In genomic region chr1:156367386-156368156, GRCh38 we compare ENCODE assay signal across 18 cellular contexts. TPM values are rescaled to one million over a fixed set of nuclear protein-coding genes. Genes with fewer than 3 reads are reported as not detected.
DNase-seq lines count a peak whose midpoint lies in the region; ATAC-seq, FAIRE-seq and TF ChIP-seq lines count a peak whose summit lies in the region.
"Had no signal": no experiment of that assay in that cellular context is flagged by ENCODE, and none has a peak within 500 bp of the region (broad histone marks: within the 10 kb centered on the region; RNA-seq: fewer than 3 reads in every experiment).

No MANE protein-coding gene starts in this region.

- H2BK12ac ChIP-seq in trophoblast cell (ENCODE audit: low read length), result peak overlapping the region; percentile 93

- H3K27me3 Mint-ChIP-seq in astrocyte (ENCODE audit: low read depth, unreplicated experiment), result peaks cover 58% of the 10 kb centered on the region
- H3K27me3 Mint-ChIP-seq in MCF 10A (ENCODE audit: insufficient read depth, unreplicated experiment), result peaks cover 32% of the 10 kb centered on the region

- H3K14ac ChIP-seq in trophoblast cell (ENCODE audit: low read length), result peak overlapping the region; percentile 88

- peaks cover 16% of the 10 kb centered on the region for H3K9me3 Mint-ChIP-seq in astrocyte (ENCODE audit: unreplicated experiment)
- no peaks in the 10 kb centered on the region for H3K9me3 Mint-ChIP-seq in MCF 10A (ENCODE audit: unreplicated experiment)

- no peaks in the 10 kb centered on the region for H3K36me3 ChIP-seq in HEK293 (ENCODE audit: control insufficient read depth in 2 of 2, insufficient read depth in 1 of 2, low read length in 2 of 2)
- no peaks in the 10 kb centered on the region for H3K36me3 ChIP-seq in astrocyte (ENCODE audit: insufficient read depth, low read length)
- H3K36me3 ChIP-seq in kidney (ENCODE audit: control insufficient read depth in 1 of 2, insufficient read depth in 2 of 2, low read length in 2 of 2), result no peaks in the 10 kb centered on the region
- peaks cover 0 to 6% of the 10 kb centered on the region in 2 experiments for H3K36me3 ChIP-seq in trophoblast cell (ENCODE audit: control insufficient read depth in 1 of 2, insufficient read depth in 2 of 2, low read length in 2 of 2)
- H3K36me3 ChIP-seq in effector memory CD4-positive, alpha-beta T cell (ENCODE audit: control insufficient read depth, insufficient read depth, low read length), result no peaks in the 10 kb centered on the region
- H3K36me3 ChIP-seq: MG63 had no signal

- intact Hi-C loops in kidney (cut with DNase I) (no loop called here), MCF 10A (cut with micrococcal nuclease) (no loop called here)

- H2BK5ac ChIP-seq in trophoblast cell (ENCODE audit: low read depth, low read length, poor library complexity), result peak overlapping the region; percentile 96

- H3K27me3 ChIP-seq in astrocyte (ENCODE audit: insufficient read depth, low read length), result peaks cover 21% of the 10 kb centered on the region
- H3K27me3 ChIP-seq in trophoblast cell (ENCODE audit: insufficient read depth, low read length), result no peaks in the 10 kb centered on the region
- peaks cover 22% of the 10 kb centered on the region for H3K27me3 ChIP-seq in effector memory CD4-positive, alpha-beta T cell (replicated peaks; ENCODE audit: control insufficient read depth, insufficient read depth, low read length, poor library complexity, severe bottlenecking)

- CTCF ChIA-PET in HEK293 (lab: Yijun Ruan, JAX) (interaction anchor here (0.8 kb wide), 1 partner anchor 11 kb away, joined by 4 read pairs; no protein-coding TSS in a partner anchor), MCF 10A (lab: Yijun Ruan, JAX) (interaction anchor here (1.1 to 10.3 kb wide), 4 partner anchors 9 to 241 kb away, joined by 5 to 121 read pairs (median 6); no protein-coding TSS in a partner anchor)

- H2BK120ac ChIP-seq in trophoblast cell (ENCODE audit: insufficient read depth, low read length, poor library complexity), result peak overlapping the region; percentile 94

- H3K27ac Mint-ChIP-seq in astrocyte (ENCODE audit: unreplicated experiment) (no peak overlapping the region), MCF 10A (ENCODE audit: low read depth, unreplicated experiment) (no peak overlapping the region)
- H3K27ac Mint-ChIP-seq: CD4-positive, CD25-positive, alpha-beta regulatory T cell had no signal

- H3K36me3 Mint-ChIP-seq in astrocyte (ENCODE audit: low read depth, unreplicated experiment), result peaks cover 13% of the 10 kb centered on the region
- no peaks in the 10 kb centered on the region for H3K36me3 Mint-ChIP-seq in MCF 10A (ENCODE audit: insufficient read depth, unreplicated experiment)
- H3K36me3 Mint-ChIP-seq: CD4-positive, CD25-positive, alpha-beta regulatory T cell had no signal

- H3K23ac ChIP-seq in trophoblast cell (ENCODE audit: low read length), result no peak overlapping the region

- no CpG with 5 or more reads among the region's 9 CpGs for WGBS in trophoblast cell (ENCODE audit: extremely low coverage, insufficient coverage, insufficient read length)

- H4K91ac ChIP-seq in trophoblast cell (ENCODE audit: low read depth, low read length), result peak overlapping the region; percentile 88

- peak overlapping the region; percentile 74 for H2AK5ac ChIP-seq in trophoblast cell (ENCODE audit: low read length)

- H3K4me1 ChIP-seq in HEK293 (ENCODE audit: control insufficient read depth, insufficient read depth, low read length) (no peaks in the 10 kb centered on the region), astrocyte (ENCODE audit: insufficient read depth, low read length) (peaks cover 8% of the 10 kb centered on the region), kidney (ENCODE audit: control insufficient read depth in 1 of 2, insufficient read depth in 1 of 2, low read depth in 1 of 2, low read length in 2 of 2) (peaks cover 13 to 15% of the 10 kb centered on the region in 2 donors), trophoblast cell (ENCODE audit: control insufficient read depth in 1 of 2, insufficient read depth in 2 of 2, low read length in 2 of 2) (peaks cover 35 to 36% of the 10 kb centered on the region in 2 experiments)
- H3K4me1 ChIP-seq in effector memory CD4-positive, alpha-beta T cell (ENCODE audit: control insufficient read depth, insufficient read depth, low read length, poor library complexity, severe bottlenecking), result peaks cover 3% of the 10 kb centered on the region

- H3K4me3 ChIP-seq in HEK293 (ENCODE audit: low read depth, low read length) (no peak overlapping the region), astrocyte (ENCODE audit: insufficient read depth, low read depth, low read length) (no peak overlapping the region), kidney (ENCODE audit: low read length in 2 of 2) (peak overlapping the region in 1 of 2 donors; percentile 17), trophoblast cell (ENCODE audit: low read depth, low read length) (no peak overlapping the region)
- H3K4me3 ChIP-seq in effector memory CD4-positive, alpha-beta T cell (ENCODE audit: insufficient read depth, low read depth, low read length, poor library complexity, severe bottlenecking), result no peak overlapping the region
- H3K4me3 ChIP-seq: GM23248, MG63 had no signal

- no peak overlapping the region for H3K27ac ChIP-seq in HEK293 (ENCODE audit: extremely low read depth, low read depth, low read length)
- no peak overlapping the region for H3K27ac ChIP-seq in astrocyte (ENCODE audit: low read depth, low read length)
- H3K27ac ChIP-seq in kidney (ENCODE audit: low read depth in 2 of 2, low read length in 2 of 2), result peak overlapping the region; percentile 55 to 70
- H3K27ac ChIP-seq in trophoblast cell (ENCODE audit: low read depth, low read length), result peak overlapping the region; percentile 84
- no peak overlapping the region for H3K27ac ChIP-seq in effector memory CD4-positive, alpha-beta T cell (ENCODE audit: insufficient read depth, low read length, poor library complexity, severe bottlenecking)
- H3K27ac ChIP-seq: GM23248 had no signal

- H3K79me1 ChIP-seq in trophoblast cell (ENCODE audit: low read length), result peaks cover 27% of the 10 kb centered on the region

- H3K9me3 ChIP-seq in HEK293 (ENCODE audit: control insufficient read depth, insufficient read depth, low read depth, low read length) (no peaks in the 10 kb centered on the region), astrocyte (ENCODE audit: insufficient read depth, low read depth, low read length) (no peaks in the 10 kb centered on the region), kidney (ENCODE audit: control insufficient read depth in 1 of 2, low read length in 2 of 2) (no peaks in the 10 kb centered on the region), trophoblast cell (ENCODE audit: insufficient read depth, low read depth, low read length) (peaks cover 3% of the 10 kb centered on the region)
- H3K9me3 ChIP-seq in effector memory CD4-positive, alpha-beta T cell (ENCODE audit: control insufficient read depth, low read length), result no peaks in the 10 kb centered on the region
- H3K9me3 ChIP-seq: MG63 had no signal

- DNase-seq in astrocyte (ENCODE audit: low read depth) (no peak), kidney (no peak), trophoblast cell (no peak), MCF 10A (ENCODE audit: unreplicated experiment) (no peak), NCI-H146 treated with DMSO at 0.1 percent for 48 hours (lab: John Stamatoyannopoulos, UW; ENCODE audit: unreplicated experiment) (no peak)
- DNase-seq in effector memory CD4-positive, alpha-beta T cell, result no peak
- DNase-seq: CD4-positive, CD25-positive, alpha-beta regulatory T cell; DMS53; MG63; NCI-H1092; NCI-H146; NCI-H2081 treated with DMSO at 0.1 percent for 48 hours; NCI-H2227 treated with DMSO at 0.1 percent for 48 hours; NCI-H524; SHP77 had no signal

- ATAC-seq in activated CD4-positive, CD25-positive, alpha-beta regulatory T cell treated with anti-CD3 and anti-CD28 coated beads, Interleukin-2, amount 50 U/mL, for 24 hours, result no peak

- H3K9ac ChIP-seq in astrocyte (ENCODE audit: low read length) (no peak overlapping the region), kidney (ENCODE audit: low read length in 2 of 2) (peak overlapping the region in 1 of 2 donors; percentile 19), trophoblast cell (ENCODE audit: low read length) (no peak overlapping the region)
- H3K9ac ChIP-seq: GM23248 had no signal

- peak overlapping the region; percentile 60 for H3K4ac ChIP-seq in trophoblast cell (ENCODE audit: low read depth, low read length)

- peak overlapping the region; percentile 88 for H3K18ac ChIP-seq in trophoblast cell (ENCODE audit: low read length)

- TF ChIP-seq CTCF in HEK293 (tag by site-specific recombination; IDR thresholded peaks at IDR 0.05), result no peak
- TF ChIP-seq CTCF in astrocyte (IDR thresholded peaks at IDR 0.05; ENCODE audit: insufficient read depth, low read depth, low read length), result no peak
- no peak for TF ChIP-seq CTCF in kidney (IDR thresholded peaks at IDR 0.05; ENCODE audit: borderline replicate concordance, extremely low read depth, insufficient read depth)
- no peak for TF ChIP-seq CTCF in MCF 10A (IDR thresholded peaks at IDR 0.05; ENCODE audit: unreplicated experiment)

- H2AFZ ChIP-seq in astrocyte (ENCODE audit: low read depth, low read length) (no peak overlapping the region), trophoblast cell (ENCODE audit: insufficient read depth, low read length, poor library complexity) (peak overlapping the region; percentile 38)
- H2AFZ ChIP-seq: GM23248 had no signal

- H3K4me1 Mint-ChIP-seq in astrocyte (ENCODE audit: low read depth, unreplicated experiment) (peaks cover 12% of the 10 kb centered on the region), MCF 10A (ENCODE audit: insufficient read depth, unreplicated experiment) (no peaks in the 10 kb centered on the region)

- FAIRE-seq in astrocyte (lab: Jason Lieb, UNC) (no peak), kidney (lab: Jason Lieb, UNC) (no peak)

- H4K8ac ChIP-seq in trophoblast cell (ENCODE audit: low read depth, low read length), result peak overlapping the region; percentile 75

- no peak overlapping the region for H4K12ac ChIP-seq in trophoblast cell (ENCODE audit: low read depth, low read length)

- no peaks in the 10 kb centered on the region for H4K20me1 ChIP-seq in astrocyte (ENCODE audit: insufficient read depth, low read length)

- H3K4me2 ChIP-seq in astrocyte (ENCODE audit: low read length), result no peak overlapping the region
- peak overlapping the region; percentile 20 for H3K4me2 ChIP-seq in trophoblast cell (ENCODE audit: low read length)

- POLR2A ChIA-PET in HEK293 (lab: Yijun Ruan, JAX) (no interaction called here), MCF 10A (lab: Yijun Ruan, JAX) (interaction anchor here (1.0 kb wide), 1 partner anchor 30 kb away, joined by 3 read pairs; the partner anchor contains the start of genes CCT3 and TSACC)

- BruUV-seq in MCF 10A (replicated peaks; lab: Mats Ljungman, UMichigan), result no TSS peak

- H3K4me3 Mint-ChIP-seq in astrocyte (ENCODE audit: unreplicated experiment), result peak overlapping the region; percentile 27
- no peak overlapping the region for H3K4me3 Mint-ChIP-seq in MCF 10A (ENCODE audit: unreplicated experiment)
- H3K4me3 Mint-ChIP-seq: CD4-positive, CD25-positive, alpha-beta regulatory T cell had no signal

- H3K79me2 ChIP-seq in astrocyte (ENCODE audit: insufficient read depth, low read length), result no peaks in the 10 kb centered on the region
- peaks cover 4% of the 10 kb centered on the region for H3K79me2 ChIP-seq in trophoblast cell (ENCODE audit: control insufficient read depth, insufficient read depth, low read length, poor library complexity)

RNA-seq across cellular contexts. Expression of gene RHBG, which starts 1.4 kb away (rescaled TPM):
- total RNA-seq in astrocyte (not detected in 2 replicates), kidney (4.2 TPM), MCF 10A (2022) (not detected in 2 replicates)
- polyA plus RNA-seq in kidney (ENCODE audit: insufficient read depth, low read depth, low replicate concordance), result 61.9 TPM
- polyA plus RNA-seq in trophoblast cell (2013), result 9.3 and 10.1 TPM in 2 replicates
- total RNA-seq: CD4-positive, CD25-positive, alpha-beta regulatory T cell; GM23248 had no signal
- polyA plus RNA-seq: CD4-positive, CD25-positive, alpha-beta regulatory T cell; GM23248 had no signal

RNA-seq across cellular contexts. Expression of gene TSACC, which starts 29.2 kb away (rescaled TPM):
- total RNA-seq in astrocyte (1.0 and 1.2 TPM in 2 replicates), kidney (not detected), MCF 10A (2022) (1.8 and 3.6 TPM in 2 replicates)
- polyA plus RNA-seq in kidney (ENCODE audit: insufficient read depth, low read depth, low replicate concordance), result 1.1 TPM
- 1.2 and 1.3 TPM in 2 replicates for polyA plus RNA-seq in trophoblast cell (2013)
- total RNA-seq: CD4-positive, CD25-positive, alpha-beta regulatory T cell; GM23248 had no signal

RNA-seq across cellular contexts. Expression of gene CCT3, which starts 29.5 kb away (rescaled TPM):
- total RNA-seq in astrocyte (343 and 360 TPM in 2 replicates), kidney (149 TPM), MCF 10A (2022) (495 and 574 TPM in 2 replicates)
- 181 TPM for polyA plus RNA-seq in kidney (ENCODE audit: insufficient read depth, low read depth, low replicate concordance)
- polyA plus RNA-seq in trophoblast cell (2013), result 206 and 207 TPM in 2 replicates

Comparison
In these comparisons a context has a peak if more than half of its experiments do, and no peak if none do; other contexts are left out.
1. H3K27ac ChIP-seq: peak in kidney (2 of 2) and trophoblast cell (single experiment); none in HEK293 (single experiment), astrocyte (single experiment) and effector memory CD4-positive, alpha-beta T cell (single experiment).